Comparison of ENCODE assay signal across 1 cellular context in the genomic region with DNA sequence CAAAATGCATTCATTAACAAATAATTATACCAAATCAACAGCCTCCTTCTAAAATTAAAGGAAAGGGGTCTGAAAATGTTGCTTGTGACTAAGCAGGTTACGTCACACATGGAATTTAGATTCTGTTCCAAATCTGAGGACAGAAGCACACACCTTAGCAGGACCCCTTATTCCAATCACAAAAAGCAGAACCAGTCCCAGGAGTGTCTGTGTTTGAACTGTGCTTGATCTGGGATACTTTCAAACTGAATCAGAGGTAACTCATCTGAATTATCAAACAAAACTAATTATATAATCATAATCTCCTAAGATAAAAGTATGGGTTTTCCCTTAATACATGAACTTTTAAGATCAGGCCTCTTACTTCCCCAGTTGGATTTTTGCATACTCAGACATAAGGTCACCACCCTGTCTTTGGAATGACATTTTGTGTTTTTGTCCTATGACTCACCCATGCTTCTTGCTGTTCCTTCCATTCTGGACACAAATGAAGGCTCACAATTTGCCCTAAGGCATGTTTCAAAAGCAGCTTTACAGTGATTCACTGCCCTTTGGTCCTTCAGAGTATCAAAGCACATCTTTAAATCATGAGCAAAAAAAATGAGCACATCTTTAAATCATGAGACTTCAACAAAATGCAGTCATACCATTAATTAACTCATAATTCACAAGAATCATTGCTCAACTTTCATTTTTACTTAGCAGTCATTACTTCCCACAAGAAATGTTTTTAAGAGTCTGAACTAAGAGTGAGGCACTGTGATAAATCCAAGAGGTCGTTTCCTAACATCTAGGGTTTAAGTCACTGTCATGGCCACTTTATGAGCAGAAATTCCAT.
TF ChIP-seq lines count a peak whose summit lies in the region.

No MANE protein-coding gene starts in this region.

TF ChIP-seq in GM12891, 5 proteins besides CTCF, POLR2A, EP300 and RAD21:
- TF ChIP-seq POU2F2 (IDR thresholded peaks at IDR 0.05; ENCODE audit: low read depth, low read length) (no peak), SPI1 (IDR thresholded peaks at IDR 0.05; ENCODE audit: low read depth, low read length) (no peak), PAX5 (IDR thresholded peaks at IDR 0.05; ENCODE audit: insufficient read depth, low read length, severe bottlenecking) (no peak), TAF1 (IDR thresholded peaks at IDR 0.05; ENCODE audit: low read depth, low read length) (no peak), POLR2AphosphoS5 (IDR thresholded peaks at IDR 0.05; ENCODE audit: low read depth, low read length) (no peak)
TF ChIP-seq in GM12891: peak in this region for 0.
